18 cellular contexts compared by ENCODE assay signal in genomic region chr4:145485120-145485519, GRCh38.
"Had no signal": no experiment of that assay in that cellular context is flagged by ENCODE, and none has a peak within 500 bp of the region (broad histone marks: within the 10 kb centered on the region; RNA-seq: fewer than 3 reads in every experiment).

No MANE protein-coding gene starts in this region.

- H3K27me3 ChIP-seq: esophagus squamous epithelium, sigmoid colon, testis, tibial nerve had no signal

- H3K4me1 ChIP-seq: testis had no signal

- H3K36me3 Mint-ChIP-seq: naive B cell; stimulated activated naive B cell treated with anti-CD40 and anti-IgM and Interleukin-4, amounts not matched to agents 10 μg/mL and 1 μg/mL and 100 μg/mL, for 72 hours had no signal

- DNase-seq: effector memory CD8-positive, alpha-beta T cell; esophagus squamous epithelium; foreskin fibroblast; head of caudate nucleus; hippocampal formation; left colon; mesendoderm; naive B cell; sigmoid colon; stimulated activated CD4-positive, alpha-beta T cell treated with anti-CD3 and anti-CD28 coated beads, Interleukin-2, amount 100 ng/mL, for 24 hours; stimulated activated CD4-positive, alpha-beta T cell treated with anti-CD3 and anti-CD28 coated beads, Interleukin-4, amount 100 ng/mL, for 4 hours; stimulated activated naive B cell treated with anti-CD40 and anti-IgM and Interleukin-4, amounts not matched to agents 10 μg/mL and 1 μg/mL and 100 μg/mL, for 72 hours; stimulated activated naive CD8-positive, alpha-beta T cell treated with anti-CD3 and anti-CD28 coated beads, Interleukin-15, amount 100 ng/mL, for 72 hours; testis had no signal

- H3K9me3 Mint-ChIP-seq: dendritic cell treated with granulocyte-macrophage colony-stimulating factor and Interleukin-4, amounts not matched to agents 40 ng/mL and 50 ng/mL, for 4 days; effector memory CD8-positive, alpha-beta T cell; nephron; stimulated activated naive CD8-positive, alpha-beta T cell treated with anti-CD3 and anti-CD28 coated beads, Interleukin-15, amount 100 ng/mL, for 72 hours had no signal

- H3K4me3 Mint-ChIP-seq: dendritic cell treated with granulocyte-macrophage colony-stimulating factor and Interleukin-4, amounts not matched to agents 40 ng/mL and 50 ng/mL, for 4 days; effector memory CD8-positive, alpha-beta T cell; stimulated activated naive B cell treated with anti-CD40 and anti-IgM and Interleukin-4, amounts not matched to agents 10 μg/mL and 1 μg/mL and 100 μg/mL, for 72 hours; stimulated activated naive CD8-positive, alpha-beta T cell treated with anti-CD3 and anti-CD28 coated beads, Interleukin-15, amount 100 ng/mL, for 72 hours had no signal

- H3K9me3 ChIP-seq: esophagus squamous epithelium, neutrophil, sigmoid colon, testis, tibial nerve had no signal

- H3K27ac ChIP-seq: neutrophil, testis had no signal

- H3K27me3 Mint-ChIP-seq: dendritic cell treated with granulocyte-macrophage colony-stimulating factor and Interleukin-4, amounts not matched to agents 40 ng/mL and 50 ng/mL, for 4 days had no signal

- H3K4me3 ChIP-seq: sigmoid colon, testis, tibial nerve had no signal

- H3K27ac Mint-ChIP-seq: dendritic cell treated with granulocyte-macrophage colony-stimulating factor and Interleukin-4, amounts not matched to agents 40 ng/mL and 50 ng/mL, for 4 days; naive B cell; stimulated activated naive B cell treated with anti-CD40 and anti-IgM and Interleukin-4, amounts not matched to agents 10 μg/mL and 1 μg/mL and 100 μg/mL, for 72 hours; stimulated activated naive CD8-positive, alpha-beta T cell treated with anti-CD3 and anti-CD28 coated beads, Interleukin-15, amount 100 ng/mL, for 72 hours had no signal

- H3K36me3 ChIP-seq: esophagus squamous epithelium, neutrophil, sigmoid colon, tibial nerve had no signal

- ATAC-seq: effector memory CD8-positive, alpha-beta T cell; left colon; stimulated activated naive B cell treated with anti-CD40 and anti-IgM and Interleukin-4, amounts not matched to agents 10 μg/mL and 1 μg/mL and 100 μg/mL, for 72 hours; stimulated activated naive CD8-positive, alpha-beta T cell treated with anti-CD3 and anti-CD28 coated beads, Interleukin-15, amount 100 ng/mL, for 72 hours had no signal
